Comparison of ENCODE assay signal across 26 cellular contexts in the genomic region with DNA sequence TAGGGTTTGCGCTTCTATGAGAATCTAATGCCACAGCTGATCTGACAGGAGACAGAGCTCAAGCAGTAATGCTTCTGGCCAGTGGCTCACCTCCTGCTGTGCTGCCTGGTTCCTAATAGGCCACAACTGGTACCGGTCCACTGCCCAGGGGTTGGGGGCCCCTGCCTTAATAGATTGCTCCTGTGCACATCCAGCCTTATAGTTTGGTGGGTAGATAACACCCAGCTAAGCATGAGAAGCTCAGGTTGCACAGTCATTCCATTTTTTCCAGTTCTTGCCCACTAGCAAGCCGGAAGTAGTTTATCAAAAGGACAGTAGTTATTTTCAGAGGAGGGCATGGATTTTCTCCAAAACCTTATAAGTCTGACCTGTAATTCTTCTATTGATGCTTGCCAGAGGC. TPM values are rescaled to one million over a fixed set of nuclear protein-coding genes. Genes with fewer than 3 reads are reported as not detected.
"Had no signal": no experiment of that assay in that cellular context is flagged by ENCODE, and none has a peak within 500 bp of the region (broad histone marks: within the 10 kb centered on the region; RNA-seq: fewer than 3 reads in every experiment).

No MANE protein-coding gene starts in this region.

- H2AFZ ChIP-seq: parathyroid adenoma had no signal

- H3K4me1 ChIP-seq: parathyroid adenoma, psoas muscle, right lobe of liver, sigmoid colon, stomach, thyroid gland, tibial nerve, upper lobe of left lung, vagina had no signal

- ATAC-seq: naive thymus-derived CD8-positive, alpha-beta T cell; natural killer cell treated with Interleukin-12 subunit alpha and Interleukin-12 subunit beta and Interleukin-15 and Interleukin-18, amount 100 ng/mL, for 72 hours; psoas muscle; right cardiac atrium; right lobe of liver; stimulated activated effector memory CD8-positive, alpha-beta T cell treated with anti-CD3 and anti-CD28 coated beads, Interleukin-12 subunit alpha, Interleukin-12 subunit beta, amount 100 ng/mL, for 72 hours; stimulated activated naive B cell treated with anti-CD40 and anti-IgM and Interleukin-4, amounts not matched to agents 10 μg/mL and 1 μg/mL and 100 μg/mL, for 72 hours had no signal

- DNase-seq: naive thymus-derived CD8-positive, alpha-beta T cell; nephron progenitor cell; occipital lobe; ovary; posterior cingulate gyrus; psoas muscle; right cardiac atrium; right lobe of liver; sigmoid colon; small intestine; stimulated activated CD4-positive, alpha-beta T cell treated with anti-CD3 and anti-CD28 coated beads, Interleukin-15, amount 100 ng/mL, for 24 hours; stimulated activated CD4-positive, alpha-beta T cell treated with anti-CD3 and anti-CD28 coated beads, Interleukin-2, amount 100 ng/mL, for 24 hours; stimulated activated CD4-positive, alpha-beta T cell treated with anti-CD3 and anti-CD28 coated beads, Interleukin-2, amount 100 ng/mL, for 48 hours; stimulated activated CD4-positive, alpha-beta T cell treated with anti-CD3 and anti-CD28 coated beads, Interleukin-4, amount 100 ng/mL, for 24 hours; stimulated activated naive B cell treated with anti-CD40 and anti-IgM and Interleukin-4, amounts not matched to agents 10 μg/mL and 1 μg/mL and 100 μg/mL, for 72 hours; stimulated activated naive CD4-positive, alpha-beta T cell treated with Interleukin-2 at 50 U/mL for 16 hours; stomach; thyroid gland; trophoblast cell; upper lobe of left lung had no signal

- H3K9me3 ChIP-seq: ovary, psoas muscle, right lobe of liver, sigmoid colon, thoracic aorta, thyroid gland, tibial nerve, upper lobe of left lung, vagina had no signal

- H3K27ac ChIP-seq: ovary, parathyroid adenoma, psoas muscle, right lobe of liver, sigmoid colon, stomach, thoracic aorta, thyroid gland, tibial nerve, upper lobe of left lung, vagina had no signal

- H3K9ac ChIP-seq: parathyroid adenoma had no signal

- H3K36me3 ChIP-seq: ovary, right lobe of liver, sigmoid colon, stomach, thoracic aorta, thyroid gland, tibial nerve, upper lobe of left lung, vagina had no signal

- H3K27me3 ChIP-seq: ovary, right lobe of liver, sigmoid colon, stomach, thyroid gland, tibial nerve, upper lobe of left lung, vagina had no signal

- H3K4me3 ChIP-seq: ovary, psoas muscle, right lobe of liver, sigmoid colon, stomach, thoracic aorta, thyroid gland, tibial nerve, upper lobe of left lung, vagina had no signal

RNA-seq across cellular contexts. Expression of gene KRTAP1-5, which starts 7.6 kb away (rescaled TPM):
- polyA plus RNA-seq: naive thymus-derived CD8-positive, alpha-beta T cell; psoas muscle; right cardiac atrium; sigmoid colon; stomach had no signal

RNA-seq across cellular contexts. Expression of gene KRTAP3-1, which starts 10.5 kb away (rescaled TPM):
- polyA plus RNA-seq: naive thymus-derived CD8-positive, alpha-beta T cell; ovary; psoas muscle; right cardiac atrium; sigmoid colon; small intestine; stomach had no signal

RNA-seq across cellular contexts. Expression of gene KRTAP1-4, which starts 10.6 kb away (rescaled TPM):
- polyA plus RNA-seq: naive thymus-derived CD8-positive, alpha-beta T cell; ovary; psoas muscle; right cardiac atrium; sigmoid colon; small intestine; stomach had no signal

RNA-seq across cellular contexts. Expression of gene KRTAP1-3, which starts 15.3 kb away (rescaled TPM):
- polyA plus RNA-seq: naive thymus-derived CD8-positive, alpha-beta T cell; ovary; psoas muscle; right cardiac atrium; sigmoid colon; small intestine; stomach had no signal

RNA-seq across cellular contexts. Expression of gene KRTAP3-2, which starts 19.7 kb away (rescaled TPM):
- polyA plus RNA-seq: naive thymus-derived CD8-positive, alpha-beta T cell; ovary; psoas muscle; right cardiac atrium; sigmoid colon; small intestine; stomach had no signal
